Comparison of ENCODE assay signal across 8 cellular contexts in the genomic region with DNA sequence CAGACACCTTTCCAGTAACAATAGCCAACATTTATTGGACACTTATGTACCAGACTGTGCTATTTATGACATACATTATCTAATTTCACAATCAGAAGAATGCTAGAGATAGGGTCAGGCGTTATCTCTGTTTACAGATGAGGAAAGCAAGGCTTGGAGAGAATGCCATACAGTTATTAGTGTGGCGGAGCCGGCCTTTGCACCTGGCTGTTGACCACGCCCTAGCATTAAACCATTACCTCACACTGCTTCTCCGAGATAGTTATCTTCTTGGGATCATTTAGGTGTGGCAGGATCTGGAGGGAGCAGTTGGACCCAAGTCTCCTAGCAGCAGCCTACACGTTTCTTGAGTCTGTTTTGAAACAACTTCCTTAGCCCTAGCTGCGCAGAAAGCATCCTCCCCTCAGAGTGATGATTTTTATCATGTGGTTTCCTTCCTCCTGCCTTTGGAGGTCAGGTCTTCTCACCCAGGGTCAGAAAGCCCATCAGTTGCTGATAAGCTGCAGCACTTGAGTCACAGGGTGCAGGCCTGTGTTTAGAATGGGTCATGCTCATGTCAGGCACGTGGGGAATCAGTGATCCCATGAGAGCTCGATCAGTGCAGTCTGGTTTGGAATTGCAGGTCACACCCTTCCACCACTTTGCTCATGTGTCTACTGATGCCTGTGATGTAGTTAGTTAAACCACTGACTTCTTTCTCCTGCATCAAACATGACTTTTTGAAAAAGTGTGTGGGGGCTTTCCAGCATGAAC.
DNase-seq lines count a peak whose midpoint lies in the region; ATAC-seq and TF ChIP-seq lines count a peak whose summit lies in the region.

No MANE protein-coding gene starts in this region.

- no peaks in the 10 kb centered on the region for H3K9me3 ChIP-seq in psoas muscle

- POLR2A ChIA-PET in activated B cell treated with CpG ODN at 0.5 μM for 24 hours (lab: Charles Lee) = interaction anchor here (0.7 to 11.2 kb wide), 8 partner anchors 8 to 99 kb away, joined by 3 to 198 read pairs (median 7); no protein-coding TSS in a partner anchor

- H3K4me1 ChIP-seq in psoas muscle = peaks cover 67% of the 10 kb centered on the region

- peak; percentile 81 for ATAC-seq in activated B cell treated with CpG ODN at 0.5 μM for 24 hours (ENCODE audit: low read depth)
- ATAC-seq in effector memory CD8-positive, alpha-beta T cell (replicated peaks) = peak; percentile 73
- peak in 3 of 4 donors; percentile 17 to 31 (median 21) for ATAC-seq in psoas muscle

- H3K27me3 Mint-ChIP-seq in activated B cell treated with CpG ODN at 0.5 μM for 24 hours = no peaks in the 10 kb centered on the region
- H3K27me3 Mint-ChIP-seq in effector memory CD8-positive, alpha-beta T cell = no peaks in the 10 kb centered on the region

- CTCF ChIA-PET in activated B cell treated with CpG ODN at 0.5 μM for 24 hours (lab: Charles Lee) = interaction anchor here (4.2 kb wide), 1 partner anchor 15 kb away, joined by 21 read pairs; no protein-coding TSS in a partner anchor

- intact Hi-C loops in activated B cell treated with CpG ODN at 0.5 μM for 24 hours (cut with micrococcal nuclease) = loop anchor here (1.0 to 5.0 kb wide), 7 partner anchors 10 to 1043 kb away; partner anchors contain the start of genes PPP4R3B and RTN4
- intact Hi-C loops in psoas muscle (cut with DNase I) = no loop called here

- H3K9me3 Mint-ChIP-seq in activated B cell treated with CpG ODN at 0.5 μM for 24 hours = no peaks in the 10 kb centered on the region
- no peaks in the 10 kb centered on the region for H3K9me3 Mint-ChIP-seq in effector memory CD8-positive, alpha-beta T cell

- H3K36me3 Mint-ChIP-seq in activated B cell treated with CpG ODN at 0.5 μM for 24 hours (ENCODE audit: low read depth) = peaks cover 16% of the 10 kb centered on the region
- H3K36me3 Mint-ChIP-seq in effector memory CD8-positive, alpha-beta T cell (ENCODE audit: insufficient read depth) = peaks cover 48% of the 10 kb centered on the region

- H3K27ac Mint-ChIP-seq in activated B cell treated with CpG ODN at 0.5 μM for 24 hours = peak overlapping the region; percentile 94
- H3K27ac Mint-ChIP-seq in effector memory CD8-positive, alpha-beta T cell = peak overlapping the region; percentile 98 to 99

- peak overlapping the region; percentile 69 for H3K4me3 Mint-ChIP-seq in activated B cell treated with CpG ODN at 0.5 μM for 24 hours
- H3K4me3 Mint-ChIP-seq in effector memory CD8-positive, alpha-beta T cell = peak overlapping the region; percentile 67 to 78

- DNase-seq in activated T-cell treated with anti-CD3 and anti-CD28 coated beads for 1 hour (ENCODE audit: low read depth) (peak; percentile 51), activated T-cell treated with anti-CD3 and anti-CD28 coated beads for 4 hours (no peak), activated B cell treated with CpG ODN at 0.5 μM for 24 hours (peak; percentile 51), psoas muscle (peak in 1 of 2 donors; percentile 37), cerebellar cortex (ENCODE audit: low spot score) (no peak), NCI-H1092 (lab: John Stamatoyannopoulos, UW) (no peak)
- peak; percentile 88 for DNase-seq in Jurkat, Clone E6-1 (ENCODE audit: low read depth, low spot score)
- DNase-seq in effector memory CD8-positive, alpha-beta T cell = peak; percentile 64 to 70 (median 66)

- TF ChIP-seq CTCF in activated B cell treated with CpG ODN at 0.5 μM for 24 hours (IDR thresholded peaks at IDR 0.05) (no peak), psoas muscle (IDR thresholded peaks at IDR 0.05) (no peak)

- H3K4me1 Mint-ChIP-seq in activated B cell treated with CpG ODN at 0.5 μM for 24 hours = peaks cover 99% of the 10 kb centered on the region
- peaks cover 78 to 94% of the 10 kb centered on the region in 2 donors for H3K4me1 Mint-ChIP-seq in effector memory CD8-positive, alpha-beta T cell (ENCODE audit: low read depth in 2 of 2)

- H3K27me3 ChIP-seq in psoas muscle (ENCODE audit: insufficient read depth in 3 of 3, low read length in 2 of 3) = no peaks in the 10 kb centered on the region

- WGBS in psoas muscle, 3 donors = 59 to 64% (median 63%) methylated on average over 9 of the region's 9 CpGs

- peak overlapping the region; percentile 68 for H3K27ac ChIP-seq in psoas muscle

- peak overlapping the region; percentile 46 for H3K4me3 ChIP-seq in Jurkat, Clone E6-1 (ENCODE audit: low read length)
- H3K4me3 ChIP-seq in psoas muscle = no peak overlapping the region

- no peaks in the 10 kb centered on the region for H3K36me3 ChIP-seq in psoas muscle (ENCODE audit: insufficient read depth in 1 of 2, low read depth in 1 of 2)

Comparison
In these comparisons a context has a peak if more than half of its experiments do, and no peak if none do; other contexts are left out.
1. DNase-seq: peak in activated T-cell treated with anti-CD3 and anti-CD28 coated beads for 1 hour (single experiment), Jurkat, Clone E6-1 (single experiment), activated B cell treated with CpG ODN at 0.5 μM for 24 hours (single experiment) and effector memory CD8-positive, alpha-beta T cell (3 of 3); none in activated T-cell treated with anti-CD3 and anti-CD28 coated beads for 4 hours (single experiment), cerebellar cortex (single experiment) and NCI-H1092 (single experiment).
2. ATAC-seq: peak in every context shown above with its lines; median percentile 81 in activated B cell treated with CpG ODN at 0.5 μM for 24 hours; 73 in effector memory CD8-positive, alpha-beta T cell; 21 in psoas muscle.